27 cellular contexts compared by ENCODE assay signal in the genomic region with DNA sequence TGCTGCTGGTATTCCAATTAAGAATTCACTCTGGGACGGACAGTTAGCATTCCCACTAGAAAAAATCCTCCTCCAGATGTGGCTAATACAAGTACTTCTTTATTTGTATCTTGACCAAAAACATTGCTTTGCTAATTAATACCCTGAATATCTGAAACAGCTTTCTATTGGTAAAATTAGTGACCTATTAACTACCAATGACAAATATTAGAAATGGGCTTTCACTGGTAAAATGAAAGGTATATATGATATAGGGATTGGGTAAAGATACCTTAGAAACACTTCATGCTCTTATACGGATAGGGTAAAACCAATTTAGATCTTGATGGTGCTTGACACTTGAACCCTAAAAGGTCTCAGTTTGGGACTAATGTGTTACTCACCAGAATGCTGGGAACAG. TPM values are rescaled to one million over a fixed set of nuclear protein-coding genes. Genes with fewer than 3 reads are reported as not detected.
"Had no signal": no experiment of that assay in that cellular context is flagged by ENCODE, and none has a peak within 500 bp of the region (broad histone marks: within the 10 kb centered on the region; RNA-seq: fewer than 3 reads in every experiment).

No MANE protein-coding gene starts in this region.

- H3K4me2 ChIP-seq: neural progenitor cell, smooth muscle cell had no signal

- DNase-seq: hypothalamus; immature natural killer cell; kidney; left ventricle myocardium inferior; mesendoderm; naive B cell; natural killer cell; nephron progenitor cell; occipital lobe; right lobe of liver; stimulated activated CD4-positive, alpha-beta T cell treated with anti-CD3 and anti-CD28 coated beads, Interleukin-1b, Interleukin-23, amount 100 ng/mL, for 48 hours; stimulated activated CD4-positive, alpha-beta T cell treated with anti-CD3 and anti-CD28 coated beads, Interleukin-2, amount 100 ng/mL, for 48 hours; stimulated activated CD4-positive, alpha-beta T cell treated with anti-CD3 and anti-CD28 coated beads, Interleukin-4, amount 100 ng/mL, for 4 hours; stimulated activated CD8-positive, alpha-beta memory T cell treated with anti-CD3 and anti-CD28 coated beads, Interleukin-4, amount 100 ng/mL, for 48 hours; stimulated activated naive CD4-positive, alpha-beta T cell treated with Interleukin-2 at 50 U/mL for 16 hours; stimulated activated naive CD8-positive, alpha-beta T cell treated with anti-CD3 and anti-CD28 coated beads, Interleukin-15, amount 100 ng/mL, for 72 hours; substantia nigra; thyroid gland; trophoblast cell; upper lobe of right lung had no signal

- H3K9ac ChIP-seq: neural progenitor cell, parathyroid adenoma had no signal

- H3K4me1 ChIP-seq: neural progenitor cell, parathyroid adenoma, right atrium auricular region, right lobe of liver, thyroid gland, upper lobe of right lung had no signal

- H3K27ac ChIP-seq: left ventricle myocardium inferior, neural progenitor cell, neutrophil, parathyroid adenoma, right atrium auricular region, right lobe of liver, thyroid gland, upper lobe of right lung had no signal

- H2AFZ ChIP-seq: neural progenitor cell, parathyroid adenoma had no signal

- H3K4me3 ChIP-seq: left ventricle myocardium inferior, lung, neural progenitor cell, right atrium auricular region, right lobe of liver, smooth muscle cell, thyroid gland, upper lobe of right lung had no signal

- H3K27me3 ChIP-seq: neural progenitor cell, neutrophil, right atrium auricular region, right lobe of liver, thyroid gland, upper lobe of right lung had no signal

- H3K79me2 ChIP-seq: parathyroid adenoma had no signal

- H3K36me3 ChIP-seq: left ventricle myocardium inferior, neural progenitor cell, neutrophil, right atrium auricular region, right lobe of liver, thyroid gland, upper lobe of right lung had no signal

- ATAC-seq: natural killer cell; right lobe of liver; stimulated activated memory B cell treated with anti-CD40 and anti-IgM and Interleukin-4, amounts not matched to agents 10 μg/mL and 1 μg/mL and 100 μg/mL, for 72 hours; stimulated activated naive CD8-positive, alpha-beta T cell treated with anti-CD3 and anti-CD28 coated beads, Interleukin-15, amount 100 ng/mL, for 72 hours; upper lobe of right lung had no signal

- H3K9me3 ChIP-seq: neutrophil, right atrium auricular region, right lobe of liver, thyroid gland, upper lobe of right lung had no signal

RNA-seq across cellular contexts. Expression of a gene that starts 52.5 kb away (rescaled TPM):
- total RNA-seq: natural killer cell had no signal
- polyA plus RNA-seq: immature natural killer cell had no signal
